Comparison of ENCODE assay signal across 8 cellular contexts in genomic region chr2:210171309-210172218, GRCh38. TPM values are rescaled to one million over a fixed set of nuclear protein-coding genes. Genes with fewer than 3 reads are reported as not detected.
A peak's percentile ranks its signal among the peaks of the same experiment; 100 is the strongest.
DNase-seq lines count a peak whose midpoint lies in the region; ATAC-seq and TF ChIP-seq lines count a peak whose summit lies in the region.

Gene KANSL1L, minus strand, starts transcription at chr2:210171409. Its CDS starts 16,827 bp downstream, at chr2:210154582.

- peak; percentile 91 for DNase-seq in GM04504 (ENCODE audit: low read depth)
- DNase-seq in NB4 (ENCODE audit: low read depth), result peak; percentile 98
- peak; percentile 94 for DNase-seq in SK-N-DZ (ENCODE audit: low spot score)
- peak; percentile 97 for DNase-seq in globus pallidus (ENCODE audit: low spot score)
- peak; percentile 97 for DNase-seq in occipital lobe (lab: John Stamatoyannopoulos, UW)
- peak; percentile 99 to 100 for DNase-seq in suprapubic skin (ENCODE audit: low spot score in 2 of 2)

- under 1% methylated on average over 50 of the region's 67 CpGs for WGBS in suprapubic skin

- no peaks in the 10 kb centered on the region for H3K27me3 ChIP-seq in suprapubic skin

- TF ChIP-seq POLR2A in NB4 (IDR thresholded peaks at IDR 0.05; ENCODE audit: extremely low read depth, insufficient read length) (peak; percentile 62), suprapubic skin (IDR thresholded peaks at IDR 0.05) (peak in 1 of 2 donors; percentile 74)

- no peak for TF ChIP-seq EP300 in suprapubic skin (IDR thresholded peaks at IDR 0.05)

- H3K36me3 Mint-ChIP-seq in activated naive CD4-positive, alpha-beta T cell treated with anti-CD3 and anti-CD28 coated beads, Interleukin-2, amount 50 U/mL, for 24 hours, result no peaks in the 10 kb centered on the region

- H3K4me1 Mint-ChIP-seq in activated naive CD4-positive, alpha-beta T cell treated with anti-CD3 and anti-CD28 coated beads, Interleukin-2, amount 50 U/mL, for 24 hours, result peaks cover 40% of the 10 kb centered on the region

- peak within 1 kb of the TSS; percentile 99 for H3K4me3 Mint-ChIP-seq in activated naive CD4-positive, alpha-beta T cell treated with anti-CD3 and anti-CD28 coated beads, Interleukin-2, amount 50 U/mL, for 24 hours

- ATAC-seq in HG02571 (IDR thresholded peaks at IDR 0.05; ENCODE audit: unreplicated experiment), result peak; percentile 73

- no peaks in the 10 kb centered on the region for H3K9me3 Mint-ChIP-seq in activated naive CD4-positive, alpha-beta T cell treated with anti-CD3 and anti-CD28 coated beads, Interleukin-2, amount 50 U/mL, for 24 hours

- H3K9me3 ChIP-seq in suprapubic skin, result no peaks in the 10 kb centered on the region

- peak within 1 kb of the TSS; percentile 99 for H3K27ac Mint-ChIP-seq in activated naive CD4-positive, alpha-beta T cell treated with anti-CD3 and anti-CD28 coated beads, Interleukin-2, amount 50 U/mL, for 24 hours

- TF ChIP-seq CTCF in NB4 (IDR thresholded peaks at IDR 0.05; ENCODE audit: low read depth, low read length) (no peak), suprapubic skin (IDR thresholded peaks at IDR 0.05) (no peak)

- H3K27ac ChIP-seq in suprapubic skin, result peak within 1 kb of the TSS; percentile 98

- peaks cover 35% of the 10 kb centered on the region for H3K4me1 ChIP-seq in suprapubic skin

- H3K36me3 ChIP-seq in suprapubic skin, result no peaks in the 10 kb centered on the region

- no peaks in the 10 kb centered on the region for H3K27me3 Mint-ChIP-seq in activated naive CD4-positive, alpha-beta T cell treated with anti-CD3 and anti-CD28 coated beads, Interleukin-2, amount 50 U/mL, for 24 hours

- peak within 1 kb of the TSS; percentile 87 for H3K4me3 ChIP-seq in NB4 (ENCODE audit: low read depth, low read length)
- H3K4me3 ChIP-seq in suprapubic skin, result peak within 1 kb of the TSS; percentile 86

RNA-seq across cellular contexts. Expression of gene KANSL1L, which starts in this region (rescaled TPM):
- polyA plus RNA-seq in SK-N-DZ (2014; cell fraction: cytosol; rRNA removed), result 11.6 and 15.3 TPM in 2 replicates
- 9.0 and 20.9 TPM in 2 replicates for polyA plus RNA-seq in SK-N-DZ (2014; cell fraction: nucleus; rRNA removed)
- total RNA-seq in occipital lobe, result 97.0 TPM
- 10 to 100 TPM; 18.0 to 48.7 (median 25.6) TPM for total RNA-seq in suprapubic skin

Comparison
In these comparisons a context has a peak if more than half of its experiments do, and no peak if none do; other contexts are left out.
1. Peak in every context shown above with its lines: DNase-seq, ATAC-seq, H3K4me3 ChIP-seq and H3K27ac ChIP-seq.